In genomic region chr5:96714951-96715451, GRCh38 we compare ENCODE assay signal across 8 cellular contexts. TPM values are rescaled to one million over a fixed set of nuclear protein-coding genes. Genes with fewer than 3 reads are reported as not detected.
DNase-seq lines count a peak whose midpoint lies in the region; ATAC-seq, FAIRE-seq and TF ChIP-seq lines count a peak whose summit lies in the region.

No MANE protein-coding gene starts in this region.

- CTCF ChIA-PET in SK-N-SH (lab: Yijun Ruan, JAX), result interaction anchor here (0.9 to 1.7 kb wide), 5 partner anchors 12 to 378 kb away, joined by 3 to 6 read pairs (median 3); no protein-coding TSS in a partner anchor

- DNase-seq in SK-N-SH (no peak), T-helper 17 cell (peak in 2 of 3 donors; percentile 19 to 22), fibroblast of gingiva (ENCODE audit: low read depth) (peak; percentile 94), osteocyte (ENCODE audit: extremely low spot score, unreplicated experiment) (no peak), frontal cortex (ENCODE audit: low spot score in 2 of 2) (no peak)

- H3F3A ChIP-seq in SK-N-SH (replicated peaks; ENCODE audit: insufficient read depth), result peaks cover 4% of the 10 kb centered on the region

- H3K4me3 Mint-ChIP-seq in T-helper 17 cell (peak overlapping the region; percentile 9), osteocyte (ENCODE audit: unreplicated experiment) (no peak overlapping the region)

- POLR2A ChIA-PET in SK-N-SH (lab: Yijun Ruan, JAX), result no interaction called here

- H3K79me2 ChIP-seq in SK-N-SH (ENCODE audit: insufficient read depth), result peaks cover 99% of the 10 kb centered on the region

- peaks cover 39% of the 10 kb centered on the region for H4K20me1 ChIP-seq in SK-N-SH (ENCODE audit: insufficient read depth)

- TF ChIP-seq CTCF in SK-N-SH (IDR thresholded peaks at IDR 0.05), result no peak
- no peak for TF ChIP-seq CTCF in osteocyte (IDR thresholded peaks at IDR 0.05)

- H3K9me3 Mint-ChIP-seq in osteocyte (ENCODE audit: unreplicated experiment), result no peaks in the 10 kb centered on the region

- no peaks in the 10 kb centered on the region for H3K27me3 ChIP-seq in SK-N-SH (ENCODE audit: insufficient read depth)

- H3K9ac ChIP-seq in SK-N-SH, result no peak overlapping the region

- peak overlapping the region in 1 of 2 experiments; percentile 36; a peak in 1 of 4 replicates for H3K27ac ChIP-seq in SK-N-SH (ENCODE audit: low read depth in 2 of 2, low read length in 1 of 2)

- no peaks in the 10 kb centered on the region for H3K9me2 ChIP-seq in SK-N-SH

- H2AFZ ChIP-seq in SK-N-SH (ENCODE audit: low read depth), result no peak overlapping the region

- peaks cover 0 to under 1% of the 10 kb centered on the region in 2 experiments; a peak in 3 of 4 replicates for H3K4me1 ChIP-seq in SK-N-SH (ENCODE audit: control insufficient read depth in 1 of 2, insufficient read depth in 2 of 2, low read depth in 1 of 2, low read length in 1 of 2)

- peak overlapping the region; percentile 96 for H3K27ac Mint-ChIP-seq in T-helper 17 cell
- H3K27ac Mint-ChIP-seq in osteocyte (ENCODE audit: unreplicated experiment), result peak overlapping the region; percentile 96

- TF ChIP-seq RAD21 in SK-N-SH (IDR thresholded peaks at IDR 0.05; ENCODE audit: low read length), result no peak

- H3K4me3 ChIP-seq in SK-N-SH (ENCODE audit: low read depth in 2 of 2, low read length in 1 of 2), result no peak overlapping the region

- peaks cover 0 to 2% of the 10 kb centered on the region in 2 experiments for H3K36me3 ChIP-seq in SK-N-SH (replicated peaks in 1 of 2; ENCODE audit: control insufficient read depth in 1 of 2, insufficient read depth in 2 of 2, low read length in 1 of 2)

- H3K9me3 ChIP-seq in SK-N-SH (no peaks in the 10 kb centered on the region), T-helper 17 cell (ENCODE audit: control insufficient read depth, low read length, poor library complexity, severe bottlenecking) (no peaks in the 10 kb centered on the region)

- H3K4me1 Mint-ChIP-seq in T-helper 17 cell (peaks cover 46% of the 10 kb centered on the region), osteocyte (ENCODE audit: unreplicated experiment) (peaks cover 18% of the 10 kb centered on the region)

- H3K36me3 Mint-ChIP-seq in T-helper 17 cell (ENCODE audit: low read depth) (peaks cover 2% of the 10 kb centered on the region), osteocyte (ENCODE audit: unreplicated experiment) (peaks cover 2% of the 10 kb centered on the region)

- no peak overlapping the region for H3K4me2 ChIP-seq in SK-N-SH

- H3K27me3 Mint-ChIP-seq in T-helper 17 cell, result no peaks in the 10 kb centered on the region
- no peaks in the 10 kb centered on the region for H3K27me3 Mint-ChIP-seq in osteocyte (ENCODE audit: unreplicated experiment)

- ATAC-seq in SK-N-SH treated with all-trans-retinoic acid at 6 μM for 48 hours (peak; percentile 49), HG03159 (IDR thresholded peaks at IDR 0.05; ENCODE audit: unreplicated experiment) (peak; percentile 75), T-helper 17 cell (peak; percentile 84), GM19455 (IDR thresholded peaks at IDR 0.05; ENCODE audit: unreplicated experiment) (no peak)

- no peak for FAIRE-seq in frontal cortex (lab: Jason Lieb, UNC)

- WGBS in SK-N-SH (ENCODE audit: low lambda C conversion rate), result 69% methylated on average over 2 of the region's 2 CpGs

- no peak for TF ChIP-seq EP300 in SK-N-SH (IDR thresholded peaks at IDR 0.05; ENCODE audit: borderline replicate concordance in 1 of 2, low read depth in 1 of 2, low read length in 1 of 2)

TF ChIP-seq in SK-N-SH treated with all-trans-retinoic acid at 6 μM for 48 hours, 23 proteins besides CTCF, POLR2A, EP300 and RAD21:
- TF ChIP-seq PPARA (CRISPR knock-in tag; IDR thresholded peaks at IDR 0.05; ENCODE audit: borderline replicate concordance) (no peak), ZFP30 (CRISPR knock-in tag; IDR thresholded peaks at IDR 0.05) (no peak), ISL1 (CRISPR knock-in tag; IDR thresholded peaks at IDR 0.05) (no peak)
- TF ChIP-seq, protein P1, sequence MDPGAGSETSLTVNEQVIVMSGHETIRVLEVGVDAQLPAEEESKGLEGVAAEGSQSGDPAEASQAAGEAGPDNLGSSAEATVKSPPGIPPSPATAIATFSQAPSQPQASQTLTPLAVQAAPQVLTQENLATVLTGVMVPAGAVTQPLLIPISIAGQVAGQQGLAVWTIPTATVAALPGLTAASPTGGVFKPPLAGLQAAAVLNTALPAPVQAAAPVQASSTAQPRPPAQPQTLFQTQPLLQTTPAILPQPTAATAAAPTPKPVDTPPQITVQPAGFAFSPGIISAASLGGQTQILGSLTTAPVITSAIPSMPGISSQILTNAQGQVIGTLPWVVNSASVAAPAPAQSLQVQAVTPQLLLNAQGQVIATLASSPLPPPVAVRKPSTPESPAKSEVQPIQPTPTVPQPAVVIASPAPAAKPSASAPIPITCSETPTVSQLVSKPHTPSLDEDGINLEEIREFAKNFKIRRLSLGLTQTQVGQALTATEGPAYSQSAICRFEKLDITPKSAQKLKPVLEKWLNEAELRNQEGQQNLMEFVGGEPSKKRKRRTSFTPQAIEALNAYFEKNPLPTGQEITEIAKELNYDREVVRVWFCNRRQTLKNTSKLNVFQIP (CRISPR knock-in tag; IDR thresholded peaks at IDR 0.05; ENCODE audit: borderline replicate concordance, low read depth), result no peak

TF ChIP-seq in SK-N-SH, 30 proteins besides CTCF, POLR2A, EP300 and RAD21:
- TF ChIP-seq ELF1 (IDR thresholded peaks at IDR 0.05), result no peak
- TF ChIP-seq FOXJ3 (CRISPR knock-in tag; IDR thresholded peaks at IDR 0.05), result no peak
- no peak for TF ChIP-seq USF1 (IDR thresholded peaks at IDR 0.05; ENCODE audit: borderline replicate concordance, low read depth)
- TF ChIP-seq IRF3 (IDR thresholded peaks at IDR 0.05; ENCODE audit: low read depth, low read length), result no peak
- TF ChIP-seq, protein P2, sequence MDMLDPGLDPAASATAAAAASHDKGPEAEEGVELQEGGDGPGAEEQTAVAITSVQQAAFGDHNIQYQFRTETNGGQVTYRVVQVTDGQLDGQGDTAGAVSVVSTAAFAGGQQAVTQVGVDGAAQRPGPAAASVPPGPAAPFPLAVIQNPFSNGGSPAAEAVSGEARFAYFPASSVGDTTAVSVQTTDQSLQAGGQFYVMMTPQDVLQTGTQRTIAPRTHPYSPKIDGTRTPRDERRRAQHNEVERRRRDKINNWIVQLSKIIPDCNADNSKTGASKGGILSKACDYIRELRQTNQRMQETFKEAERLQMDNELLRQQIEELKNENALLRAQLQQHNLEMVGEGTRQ (IDR thresholded peaks at IDR 0.05; ENCODE audit: borderline replicate concordance, low read depth, low read length), result no peak

RNA-seq across cellular contexts. Expression of gene CAST, which starts 52.8 kb away (rescaled TPM):
- polyA plus RNA-seq in SK-N-SH (2012; rRNA removed), result 80.2 and 82.9 TPM in 2 replicates
- 95.6 and 113 TPM in 2 replicates for polyA plus RNA-seq in SK-N-SH (2012; cell fraction: cytosol; rRNA removed)
- polyA plus RNA-seq in SK-N-SH (2012; cell fraction: nucleus; rRNA removed), result 53.8 and 106 TPM in 2 replicates
- 100 to 1,000 TPM; 303 TPM for total RNA-seq in T-helper 17 cell
- 144 and 154 TPM in 2 replicates for total RNA-seq in osteocyte
- 9.4 TPM for total RNA-seq in frontal cortex

Comparison
In these comparisons a context has a peak if more than half of its experiments do, and no peak if none do; other contexts are left out.
1. DNase-seq: peak in T-helper 17 cell (2 of 3) and fibroblast of gingiva (single experiment); none in SK-N-SH (single experiment), osteocyte (single experiment) and frontal cortex (0 of 2).
2. RNA of gene CAST, which starts 52.8 kb away (total RNA-seq): 303 TPM in T-helper 17 cell and 144 to 154 TPM in osteocyte; 9.4 TPM in frontal cortex (single experiment); every median in the first group is over 10 times any median in the second.